ENCODE assay signal across 8 cellular contexts in genomic region chr11:118789501-118790356, GRCh38. TPM values are rescaled to one million over a fixed set of nuclear protein-coding genes. Genes with fewer than 3 reads are reported as not detected.
DNase-seq lines count a peak whose midpoint lies in the region; ATAC-seq, FAIRE-seq and TF ChIP-seq lines count a peak whose summit lies in the region.

No MANE protein-coding gene starts in this region.

- no peaks in the 10 kb centered on the region for H3K36me3 ChIP-seq in bronchial epithelial cell (ENCODE audit: control insufficient read depth, insufficient read depth, low read length)

- ATAC-seq in left colon, result peak; percentile 23
- ATAC-seq in HG03565 (IDR thresholded peaks at IDR 0.05; ENCODE audit: unreplicated experiment), result no peak
- no peak for ATAC-seq in HG03025 (IDR thresholded peaks at IDR 0.05; ENCODE audit: low FRiP score, unreplicated experiment)

- TF ChIP-seq CTCF in bronchial epithelial cell (IDR thresholded peaks at IDR 0.05; ENCODE audit: insufficient read depth, low read length, severe bottlenecking), result no peak

- no peak for FAIRE-seq in bronchial epithelial cell (lab: Jason Lieb, UNC)

- no peaks in the 10 kb centered on the region for H3K27me3 ChIP-seq in bronchial epithelial cell (ENCODE audit: control insufficient read depth, insufficient read depth, low read length)

- intact Hi-C loops in left colon (cut with DNase I, micrococcal nuclease), result no loop called here

- peak overlapping the region; percentile 95 for H3K4me3 ChIP-seq in bronchial epithelial cell (ENCODE audit: low read depth, low read length)

- DNase-seq in DMS53 (lab: John Stamatoyannopoulos, UW) (peak; percentile 60), HCEC 1CT (peak; percentile 30), RPMI7951 (ENCODE audit: low read depth) (peak; percentile 12), bronchial epithelial cell (ENCODE audit: low read depth) (peak; percentile 54), left colon (no peak)
- peak in 2 of 3 experiments; percentile 21 to 28 for DNase-seq in stimulated activated CD4-positive, alpha-beta T cell treated with anti-CD3 and anti-CD28 coated beads, TNF-alpha, amount 100 ng/mL, for 24 hours (ENCODE audit: low read depth in 3 of 3)

RNA-seq across cellular contexts. Expression of gene DDX6, which starts 1.2 kb away (rescaled TPM):
- total RNA-seq in RPMI7951 (2014; rRNA removed; shearing (Covaris generic)), result 41.4 and 45.2 TPM in 2 replicates
- total RNA-seq in bronchial epithelial cell (87.9 and 91.3 TPM in 2 replicates), left colon (100 to 1,000 TPM in 1 of 2 donors, 10 to 100 TPM in 1; 96.3 to 100 TPM)

Comparison
In these comparisons a context has a peak if more than half of its experiments do, and no peak if none do; other contexts are left out.
1. DNase-seq: peak in DMS53 (single experiment), HCEC 1CT (single experiment), RPMI7951 (single experiment), bronchial epithelial cell (single experiment) and stimulated activated CD4-positive, alpha-beta T cell treated with anti-CD3 and anti-CD28 coated beads, TNF-alpha, amount 100 ng/mL, for 24 hours (2 of 3); none in left colon (0 of 2).